ENCODE assay signal across 8 cellular contexts in genomic region chr1:121009216-121010057, GRCh38.
DNase-seq lines count a peak whose midpoint lies in the region; TF ChIP-seq lines count a peak whose summit lies in the region.
"Not testable (repeated sequence)": the region's sequence is repeated elsewhere in the genome, so short reads cannot be mapped to it uniquely, and the experiment has no call there.

No MANE protein-coding gene starts in this region.

- peak overlapping the region; percentile 79 to 90 (median 88) for H3K4me3 Mint-ChIP-seq in CD4-positive, alpha-beta memory T cell
- H3K4me3 Mint-ChIP-seq in activated naive CD8-positive, alpha-beta T cell, result peak overlapping the region; percentile 82
- H3K4me3 Mint-ChIP-seq in progenitor cell of endocrine pancreas (ENCODE audit: low read depth), result peak overlapping the region; percentile 46

- not testable (repeated sequence) for H3K36me3 Mint-ChIP-seq in CD4-positive, alpha-beta memory T cell; activated naive CD8-positive, alpha-beta T cell; progenitor cell of endocrine pancreas (ENCODE audit: insufficient read depth)

- not testable (repeated sequence) for TF ChIP-seq CTCF in epithelial cell of esophagus (IDR thresholded peaks at IDR 0.05; ENCODE audit: insufficient read depth, low read depth, low read length, missing control alignments); progenitor cell of endocrine pancreas (IDR thresholded peaks at IDR 0.05; ENCODE audit: unreplicated experiment)

- not testable (repeated sequence) for H3K4me1 ChIP-seq in CD4-positive, alpha-beta memory T cell (ENCODE audit: insufficient read depth, low read length)

- peak; percentile 23 to 54 (median 35) for DNase-seq in CD4-positive, alpha-beta memory T cell
- DNase-seq in HuH-7 (ENCODE audit: low spot score) (peak; percentile 1), epithelial cell of esophagus (ENCODE audit: low read depth) (peak; percentile 15), islet precursor cell (peak; percentile 35)
- peak; percentile 24 to 30 for DNase-seq in activated CD4-positive, alpha-beta T cell treated with anti-CD3 and anti-CD28 coated beads, Interleukin-2, amount 50 U/mL, for 4 hours
- not testable (repeated sequence) for DNase-seq in progenitor cell of endocrine pancreas (ENCODE audit: low spot score, unreplicated experiment)
- DNase-seq in stimulated activated CD8-positive, alpha-beta memory T cell treated with anti-CD3 and anti-CD28 coated beads, Interleukin-4, amount 100 ng/mL, for 48 hours, result peak; percentile 72

- H3K4me1 Mint-ChIP-seq in CD4-positive, alpha-beta memory T cell, result peaks cover 2 to 14% (median 7%) of the 10 kb centered on the region in 4 donors
- peaks cover 12% of the 10 kb centered on the region for H3K4me1 Mint-ChIP-seq in activated naive CD8-positive, alpha-beta T cell (ENCODE audit: low read depth)
- H3K4me1 Mint-ChIP-seq in progenitor cell of endocrine pancreas (ENCODE audit: low read depth), result not testable (repeated sequence)

- CTCF ChIA-PET in CD4-positive, alpha-beta memory T cell (lab: Charles Lee; ENCODE audit: partially characterized antibody), result not testable (repeated sequence)

- not testable (repeated sequence) for H3K4me3 ChIP-seq in CD4-positive, alpha-beta memory T cell (ENCODE audit: low read length in 2 of 2); epithelial cell of esophagus (ENCODE audit: low read length)

- H3K27me3 ChIP-seq in CD4-positive, alpha-beta memory T cell (ENCODE audit: insufficient read depth, low read length), result not testable (repeated sequence)

- H3K9me3 ChIP-seq in CD4-positive, alpha-beta memory T cell (ENCODE audit: control insufficient read depth in 1 of 2, low read length in 2 of 2), result not testable (repeated sequence)

- not testable (repeated sequence) for H3K36me3 ChIP-seq in CD4-positive, alpha-beta memory T cell (ENCODE audit: insufficient read depth, low read length)

- not testable (repeated sequence) for H3K27me3 Mint-ChIP-seq in CD4-positive, alpha-beta memory T cell; activated naive CD8-positive, alpha-beta T cell; progenitor cell of endocrine pancreas

- intact Hi-C loops in CD4-positive, alpha-beta memory T cell (cut with micrococcal nuclease), result not testable (repeated sequence)

- not testable (repeated sequence) for H3K9me3 Mint-ChIP-seq in CD4-positive, alpha-beta memory T cell; activated naive CD8-positive, alpha-beta T cell (ENCODE audit: low read depth); progenitor cell of endocrine pancreas (ENCODE audit: low read depth)

- H3K27ac ChIP-seq in CD4-positive, alpha-beta memory T cell (ENCODE audit: low read depth, low read length), result not testable (repeated sequence)

- H3K27ac Mint-ChIP-seq in CD4-positive, alpha-beta memory T cell, result peak overlapping the region in 6 of 7 donors; percentile 31 to 76 (median 63)
- not testable (repeated sequence) for H3K27ac Mint-ChIP-seq in activated naive CD8-positive, alpha-beta T cell; progenitor cell of endocrine pancreas

- POLR2A ChIA-PET in CD4-positive, alpha-beta memory T cell (lab: Charles Lee; ENCODE audit: partially characterized antibody), result not testable (repeated sequence)
